In genomic region chr14:104938960-104939359, GRCh38 we compare ENCODE assay signal across 27 cellular contexts. TPM values are rescaled to one million over a fixed set of nuclear protein-coding genes. Genes with fewer than 3 reads are reported as not detected.
"Had no signal": no experiment of that assay in that cellular context is flagged by ENCODE, and none has a peak within 500 bp of the region (broad histone marks: within the 10 kb centered on the region; RNA-seq: fewer than 3 reads in every experiment).

No MANE protein-coding gene starts in this region.

- DNase-seq: immature natural killer cell; mesendoderm; midbrain; mucosa of descending colon; nucleus accumbens; right lobe of liver; small intestine; spleen; stimulated activated CD4-positive, alpha-beta T cell treated with anti-CD3 and anti-CD28 coated beads, Interleukin-4, amount 100 ng/mL, for 24 hours; stimulated activated naive CD4-positive, alpha-beta T cell; trophoblast cell had no signal

- H3K27ac ChIP-seq: left ventricle myocardium inferior, parathyroid adenoma, right atrium auricular region, right lobe of liver, spleen, suprapubic skin, thoracic aorta, tibial artery, upper lobe of right lung, uterus had no signal

- H3K9ac ChIP-seq: parathyroid adenoma had no signal

- H3K27ac Mint-ChIP-seq: immature natural killer cell; nephron; progenitor cell of endocrine pancreas; stimulated activated effector memory CD8-positive, alpha-beta T cell treated with anti-CD3 and anti-CD28 coated beads, Interleukin-12 subunit alpha, Interleukin-12 subunit beta, amount 100 ng/mL, for 72 hours; stimulated activated naive CD8-positive, alpha-beta T cell treated with anti-CD3 and anti-CD28 coated beads, Interleukin-15, Interleukin-2, amounts not matched to agents 100 ng/mL and 50 ng/mL, for 24 hours had no signal

- H3K79me2 ChIP-seq: parathyroid adenoma had no signal

- H3K27me3 ChIP-seq: right atrium auricular region, right lobe of liver, suprapubic skin, tibial artery, upper lobe of right lung, uterus had no signal

- H3K9me3 Mint-ChIP-seq: immature natural killer cell; naive thymus-derived CD8-positive, alpha-beta T cell; nephron; neural crest cell; stimulated activated effector memory CD8-positive, alpha-beta T cell treated with anti-CD3 and anti-CD28 coated beads, Interleukin-12 subunit alpha, Interleukin-12 subunit beta, amount 100 ng/mL, for 72 hours; stimulated activated naive CD8-positive, alpha-beta T cell treated with anti-CD3 and anti-CD28 coated beads, Interleukin-15, Interleukin-2, amounts not matched to agents 100 ng/mL and 50 ng/mL, for 24 hours had no signal

- H2AFZ ChIP-seq: parathyroid adenoma had no signal

- H3K4me3 Mint-ChIP-seq: immature natural killer cell; naive thymus-derived CD8-positive, alpha-beta T cell; nephron; neural crest cell; stimulated activated effector memory CD8-positive, alpha-beta T cell treated with anti-CD3 and anti-CD28 coated beads, Interleukin-12 subunit alpha, Interleukin-12 subunit beta, amount 100 ng/mL, for 72 hours; stimulated activated naive CD8-positive, alpha-beta T cell treated with anti-CD3 and anti-CD28 coated beads, Interleukin-15, Interleukin-2, amounts not matched to agents 100 ng/mL and 50 ng/mL, for 24 hours had no signal

- H3K36me3 ChIP-seq: left ventricle myocardium inferior, right atrium auricular region, right lobe of liver, spleen, upper lobe of right lung, uterus had no signal

- H3K4me1 ChIP-seq: right lobe of liver, upper lobe of right lung, uterus had no signal

- H3K9me3 ChIP-seq: left ventricle myocardium inferior, mucosa of descending colon, right atrium auricular region, right lobe of liver, spleen, suprapubic skin, thoracic aorta, tibial artery, upper lobe of right lung, uterus had no signal

- H3K4me1 Mint-ChIP-seq: stimulated activated effector memory CD8-positive, alpha-beta T cell treated with anti-CD3 and anti-CD28 coated beads, Interleukin-12 subunit alpha, Interleukin-12 subunit beta, amount 100 ng/mL, for 72 hours had no signal

- H3K36me3 Mint-ChIP-seq: immature natural killer cell; naive thymus-derived CD8-positive, alpha-beta T cell; stimulated activated effector memory CD8-positive, alpha-beta T cell treated with anti-CD3 and anti-CD28 coated beads, Interleukin-12 subunit alpha, Interleukin-12 subunit beta, amount 100 ng/mL, for 72 hours had no signal

- H3K4me3 ChIP-seq: left ventricle myocardium inferior, lung, mucosa of descending colon, right atrium auricular region, right lobe of liver, spleen, suprapubic skin, thoracic aorta, tibial artery, upper lobe of right lung, uterus had no signal

- ATAC-seq: naive thymus-derived CD8-positive, alpha-beta T cell; stimulated activated effector memory CD8-positive, alpha-beta T cell treated with anti-CD3 and anti-CD28 coated beads, Interleukin-12 subunit alpha, Interleukin-12 subunit beta, amount 100 ng/mL, for 72 hours had no signal

RNA-seq across cellular contexts. Expression of gene PLD4, which starts 14.3 kb away (rescaled TPM):
- total RNA-seq: myocyte had no signal

RNA-seq across cellular contexts. Expression of gene AHNAK2, which starts 39.2 kb away (rescaled TPM):
- total RNA-seq: naive thymus-derived CD8-positive, alpha-beta T cell had no signal
- polyA plus RNA-seq: immature natural killer cell; naive thymus-derived CD8-positive, alpha-beta T cell had no signal
